37 cellular contexts compared by ENCODE assay signal in the genomic region with DNA sequence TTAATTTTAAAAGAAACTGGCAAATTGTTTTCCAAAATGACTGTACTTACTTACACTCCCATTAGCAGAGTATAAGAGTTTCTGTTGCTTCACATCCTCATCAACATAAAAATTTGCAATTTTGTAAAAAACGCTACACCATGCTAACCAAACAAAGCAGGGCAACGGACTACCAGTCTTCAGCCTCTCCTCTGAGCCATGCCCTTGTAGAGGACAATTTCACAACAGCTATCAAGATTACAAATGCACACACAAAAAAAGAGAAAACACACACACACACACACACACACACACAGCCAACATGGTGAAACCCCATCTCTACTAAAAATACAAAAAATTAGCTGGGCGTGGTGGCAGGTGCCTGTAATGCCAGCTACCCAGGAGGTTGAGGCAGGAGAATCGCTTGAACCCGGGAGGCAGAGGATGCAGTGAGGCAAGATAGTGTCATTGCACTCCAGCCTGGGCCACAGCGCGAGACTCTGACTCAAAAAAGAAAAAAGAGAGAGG. TPM values are rescaled to one million over a fixed set of nuclear protein-coding genes. Genes with fewer than 3 reads are reported as not detected.
"Had no signal": no experiment of that assay in that cellular context is flagged by ENCODE, and none has a peak within 500 bp of the region (broad histone marks: within the 10 kb centered on the region; RNA-seq: fewer than 3 reads in every experiment).

No MANE protein-coding gene starts in this region.

- H3K36me3 ChIP-seq: ascending aorta, breast epithelium, cardiac muscle cell, esophagus muscularis mucosa, gastroesophageal sphincter, heart right ventricle had no signal

- H3K36me3 Mint-ChIP-seq: activated naive CD4-positive, alpha-beta T cell treated with anti-CD3 and anti-CD28 coated beads, Interleukin-2, amount 10 ng/mL, durations not matched to agents 7 days and 5 days; activated naive CD4-positive, alpha-beta T cell treated with anti-CD3 and anti-CD28 coated beads, Interleukin-2, amount 50 U/mL, for 72 hours; activated naive CD8-positive, alpha-beta T cell treated with anti-CD3 and anti-CD28 coated beads, Interleukin-2, amount 10 ng/mL, durations not matched to agents 7 days and 5 days; brain had no signal

- ATAC-seq: activated CD4-positive, CD25-positive, alpha-beta regulatory T cell treated with anti-CD3 and anti-CD28 coated beads, Interleukin-2, amount 50 U/mL, for 24 hours; activated naive CD4-positive, alpha-beta T cell treated with anti-CD3 and anti-CD28 coated beads, Interleukin-2, amount 50 U/mL, for 72 hours; activated T-cell treated with anti-CD3 and anti-CD28 coated beads, Interleukin-2, amount 50 U/mL, for 72 hours; gastroesophageal sphincter; heart right ventricle; T-helper 17 cell had no signal

- H2AFZ ChIP-seq: hepatocyte had no signal

- H3K27me3 Mint-ChIP-seq: activated T-cell treated with anti-CD3 and anti-CD28 coated beads, Interleukin-2, amount 50 U/mL, for 24 hours; dendritic cell treated with granulocyte-macrophage colony-stimulating factor and Interleukin-4, amounts not matched to agents 40 ng/mL and 50 ng/mL, for 4 days; T-helper 17 cell had no signal

- H3K27ac ChIP-seq: ascending aorta, breast epithelium, cardiac muscle cell, coronary artery, dorsolateral prefrontal cortex, esophagus muscularis mucosa, gastroesophageal sphincter, heart right ventricle, hepatocyte, WERI-Rb-1 had no signal

- H3K27ac Mint-ChIP-seq: activated B cell treated with CpG ODN at 0.5 μM for 24 hours; activated CD4-positive, alpha-beta memory T cell treated with anti-CD3 and anti-CD28 coated beads, Interleukin-2, amount 10 ng/mL, durations not matched to agents 7 days and 5 days; activated CD4-positive, alpha-beta T cell treated with anti-CD3 and anti-CD28 coated beads, Interleukin-2, amount 10 ng/mL, durations not matched to agents 7 days and 5 days; activated naive CD4-positive, alpha-beta T cell treated with anti-CD3 and anti-CD28 coated beads, Interleukin-2, amount 10 ng/mL, durations not matched to agents 7 days and 5 days; activated naive CD4-positive, alpha-beta T cell treated with anti-CD3 and anti-CD28 coated beads, Interleukin-2, amount 50 U/mL, for 72 hours; activated naive CD8-positive, alpha-beta T cell treated with anti-CD3 and anti-CD28 coated beads, Interleukin-2, amount 10 ng/mL, durations not matched to agents 7 days and 5 days; activated T-cell treated with anti-CD3 and anti-CD28 coated beads, Interleukin-2, amount 50 U/mL, for 24 hours; activated T-cell treated with anti-CD3 and anti-CD28 coated beads, Interleukin-2, amount 50 U/mL, for 72 hours; dendritic cell treated with granulocyte-macrophage colony-stimulating factor and Interleukin-4, amounts not matched to agents 40 ng/mL and 50 ng/mL, for 4 days; endodermal cell; T-helper 17 cell; T-helper 2 cell treated with Interferon-gamma antibody and Interleukin-4, amounts not matched to agents 5 μg/mL and 100 μg/mL, for 36 hours had no signal

- H3K4me1 ChIP-seq: breast epithelium had no signal

- DNase-seq: activated B cell treated with CpG ODN at 0.5 μM for 24 hours; activated CD4-positive, alpha-beta memory T cell treated with anti-CD3 and anti-CD28 coated beads, Interleukin-2, amount 10 ng/mL, durations not matched to agents 7 days and 5 days; activated CD4-positive, alpha-beta T cell treated with anti-CD3 and anti-CD28 coated beads, Interleukin-2, amount 10 ng/mL, durations not matched to agents 7 days and 5 days; activated CD4-positive, alpha-beta T cell treated with anti-CD3 and anti-CD28 coated beads, Interleukin-2, amount 50 U/mL, for 4 hours; activated CD8-positive, alpha-beta memory T cell treated with anti-CD3 and anti-CD28 coated beads, Interleukin-2, amount 50 U/mL, for 48 hours; activated gamma-delta T cell; activated naive CD4-positive, alpha-beta T cell; activated naive CD4-positive, alpha-beta T cell treated with anti-CD3 and anti-CD28 coated beads, Interleukin-2, amount 10 ng/mL, durations not matched to agents 7 days and 5 days; activated naive CD8-positive, alpha-beta T cell treated with anti-CD3 and anti-CD28 coated beads, Interleukin-2, amount 10 ng/mL, durations not matched to agents 7 days and 5 days; activated T-cell treated with anti-CD3 and anti-CD28 coated beads for 4 hours; activated T-cell treated with anti-CD3 and anti-CD28 coated beads, Interleukin-2, amount 50 U/mL, for 24 hours; activated T-cell treated with anti-CD3 and anti-CD28 coated beads, Interleukin-2, amount 50 U/mL, for 72 hours; central memory CD4-positive, alpha-beta T cell; cerebellar nuclear complex; dorsolateral prefrontal cortex; effector memory CD4-positive, alpha-beta T cell; endodermal cell; erythroblast; foreskin melanocyte; heart right ventricle; T-helper 17 cell; T1000; WERI-Rb-1 had no signal

- H3K9me3 Mint-ChIP-seq: activated B cell treated with CpG ODN at 0.5 μM for 24 hours; activated CD4-positive, alpha-beta memory T cell treated with anti-CD3 and anti-CD28 coated beads, Interleukin-2, amount 10 ng/mL, durations not matched to agents 7 days and 5 days; activated CD4-positive, alpha-beta T cell treated with anti-CD3 and anti-CD28 coated beads, Interleukin-2, amount 10 ng/mL, durations not matched to agents 7 days and 5 days; activated naive CD4-positive, alpha-beta T cell treated with anti-CD3 and anti-CD28 coated beads, Interleukin-2, amount 10 ng/mL, durations not matched to agents 7 days and 5 days; activated naive CD4-positive, alpha-beta T cell treated with anti-CD3 and anti-CD28 coated beads, Interleukin-2, amount 50 U/mL, for 72 hours; activated naive CD8-positive, alpha-beta T cell treated with anti-CD3 and anti-CD28 coated beads, Interleukin-2, amount 10 ng/mL, durations not matched to agents 7 days and 5 days; activated T-cell treated with anti-CD3 and anti-CD28 coated beads, Interleukin-2, amount 50 U/mL, for 24 hours; activated T-cell treated with anti-CD3 and anti-CD28 coated beads, Interleukin-2, amount 50 U/mL, for 72 hours; dendritic cell treated with granulocyte-macrophage colony-stimulating factor and Interleukin-4, amounts not matched to agents 40 ng/mL and 50 ng/mL, for 4 days; endodermal cell; T-helper 2 cell treated with Interferon-gamma antibody and Interleukin-4, amounts not matched to agents 5 μg/mL and 100 μg/mL, for 36 hours had no signal

- H3K4me3 ChIP-seq: ascending aorta, breast epithelium, cardiac muscle cell, coronary artery, dorsolateral prefrontal cortex, esophagus muscularis mucosa, gastroesophageal sphincter, heart right ventricle, hepatocyte had no signal

- H3K4me2 ChIP-seq: hepatocyte had no signal

- H3K27me3 ChIP-seq: ascending aorta, breast epithelium, dorsolateral prefrontal cortex, esophagus muscularis mucosa, gastroesophageal sphincter, heart right ventricle, hepatocyte had no signal

- H3K4me3 Mint-ChIP-seq: activated B cell treated with CpG ODN at 0.5 μM for 24 hours; activated CD4-positive, alpha-beta memory T cell treated with anti-CD3 and anti-CD28 coated beads, Interleukin-2, amount 10 ng/mL, durations not matched to agents 7 days and 5 days; activated CD4-positive, alpha-beta T cell treated with anti-CD3 and anti-CD28 coated beads, Interleukin-2, amount 10 ng/mL, durations not matched to agents 7 days and 5 days; activated naive CD4-positive, alpha-beta T cell treated with anti-CD3 and anti-CD28 coated beads, Interleukin-2, amount 10 ng/mL, durations not matched to agents 7 days and 5 days; activated naive CD8-positive, alpha-beta T cell treated with anti-CD3 and anti-CD28 coated beads, Interleukin-2, amount 10 ng/mL, durations not matched to agents 7 days and 5 days; activated T-cell treated with anti-CD3 and anti-CD28 coated beads, Interleukin-2, amount 50 U/mL, for 24 hours; activated T-cell treated with anti-CD3 and anti-CD28 coated beads, Interleukin-2, amount 50 U/mL, for 72 hours; dendritic cell treated with granulocyte-macrophage colony-stimulating factor and Interleukin-4, amounts not matched to agents 40 ng/mL and 50 ng/mL, for 4 days; endodermal cell; T-helper 17 cell; T-helper 2 cell treated with Interferon-gamma antibody and Interleukin-4, amounts not matched to agents 5 μg/mL and 100 μg/mL, for 36 hours had no signal

- H3K9me3 ChIP-seq: ascending aorta, breast epithelium, esophagus muscularis mucosa, gastroesophageal sphincter had no signal

RNA-seq across cellular contexts. Expression of a gene that starts 9.6 kb away (rescaled TPM):
- total RNA-seq: activated B cell treated with CpG ODN at 0.5 μM for 24 hours; activated CD4-positive, alpha-beta memory T cell treated with anti-CD3 and anti-CD28 coated beads, Interleukin-2, amount 10 ng/mL, durations not matched to agents 7 days and 5 days; activated naive CD8-positive, alpha-beta T cell treated with anti-CD3 and anti-CD28 coated beads, Interleukin-2, amount 10 ng/mL, durations not matched to agents 7 days and 5 days; ascending aorta; gastroesophageal sphincter; glomerular endothelial cell had no signal
- polyA plus RNA-seq: hepatocyte had no signal

RNA-seq across cellular contexts. Expression of a gene that starts 39.1 kb away (rescaled TPM):
- total RNA-seq: activated B cell treated with CpG ODN at 0.5 μM for 24 hours; activated CD4-positive, alpha-beta T cell treated with anti-CD3 and anti-CD28 coated beads, Interleukin-2, amount 10 ng/mL, durations not matched to agents 7 days and 5 days; activated naive CD4-positive, alpha-beta T cell treated with anti-CD3 and anti-CD28 coated beads, Interleukin-2, amount 50 U/mL, for 72 hours; activated naive CD8-positive, alpha-beta T cell treated with anti-CD3 and anti-CD28 coated beads, Interleukin-2, amount 10 ng/mL, durations not matched to agents 7 days and 5 days; activated T-cell treated with anti-CD3 and anti-CD28 coated beads, Interleukin-2, amount 50 U/mL, for 72 hours; fibroblast of villous mesenchyme; T-helper 17 cell had no signal
- polyA plus RNA-seq: cardiac muscle cell had no signal
